Comparison of ENCODE assay signal across 33 cellular contexts in genomic region chr10:130146042-130146441, GRCh38. TPM values are rescaled to one million over a fixed set of nuclear protein-coding genes. Genes with fewer than 3 reads are reported as not detected.
DNase-seq lines count a peak whose midpoint lies in the region; FAIRE-seq and TF ChIP-seq lines count a peak whose summit lies in the region.
"Had no signal": no experiment of that assay in that cellular context is flagged by ENCODE, and none has a peak within 500 bp of the region (broad histone marks: within the 10 kb centered on the region; RNA-seq: fewer than 3 reads in every experiment).

No MANE protein-coding gene starts in this region.

- H3K9me2 ChIP-seq in OCI-LY7 (ENCODE audit: insufficient read depth, low read length) = no peaks in the 10 kb centered on the region

- H3K4me1 ChIP-seq in CD4-positive, alpha-beta memory T cell (ENCODE audit: insufficient read depth, low read length) = peaks cover 25% of the 10 kb centered on the region
- peaks cover 34% of the 10 kb centered on the region for H3K4me1 ChIP-seq in OCI-LY7 (ENCODE audit: insufficient read depth, low read length, poor library complexity, severe bottlenecking)
- H3K4me1 ChIP-seq in endodermal cell (ENCODE audit: control insufficient read depth, insufficient read depth, low read length) = no peaks in the 10 kb centered on the region

- CTCF ChIA-PET in CD4-positive, alpha-beta memory T cell (lab: Charles Lee; ENCODE audit: partially characterized antibody) = no interaction called here
- CTCF ChIA-PET in OCI-LY7 (lab: Charles Lee; ENCODE audit: unreplicated experiment) = no interaction called here

- H3K79me2 ChIP-seq in OCI-LY7 (ENCODE audit: insufficient read depth, low read depth, low read length) = peaks cover 98% of the 10 kb centered on the region

- H3K9me3 Mint-ChIP-seq in CD4-positive, alpha-beta memory T cell = no peaks in the 10 kb centered on the region
- no peaks in the 10 kb centered on the region for H3K9me3 Mint-ChIP-seq in endodermal cell
- H3K9me3 Mint-ChIP-seq: activated CD4-positive, alpha-beta memory T cell treated with anti-CD3 and anti-CD28 coated beads for 36 hours; H9; naive thymus-derived CD8-positive, alpha-beta T cell had no signal

- DNase-seq in CD4-positive, alpha-beta memory T cell = no peak
- DNase-seq in GM12892 (ENCODE audit: insufficient read length) (no peak), OCI-LY7 (ENCODE audit: low spot score) (no peak), endodermal cell (no peak), NOMO-1 (lab: John Stamatoyannopoulos, UW; ENCODE audit: unreplicated experiment in 2 of 2) (no peak), NCI-H1092 treated with DMSO at 0.1 percent for 48 hours (lab: John Stamatoyannopoulos, UW) (no peak), foreskin fibroblast (no peak), anterior cingulate cortex (lab: John Stamatoyannopoulos, UW) (no peak)
- DNase-seq: activated CD4-positive, alpha-beta memory T cell treated with anti-CD3 and anti-CD28 coated beads for 36 hours; activated CD8-positive, alpha-beta memory T cell treated with anti-CD3 and anti-CD28 coated beads, Interleukin-2, amount 50 U/mL, for 48 hours; activated effector memory CD4-positive, alpha-beta T cell treated with Interleukin-2 at 50 U/mL for 16 hours; C1 segment of cervical spinal cord; central memory CD4-positive, alpha-beta T cell; dermis blood vessel endothelial cell; DMS79 treated with DMSO at 0.1 percent for 48 hours; esophagus squamous epithelium; foreskin melanocyte; GF-D8; H9; heart right ventricle; KBM-7; kidney; naive thymus-derived CD8-positive, alpha-beta T cell; NCI-H1417 treated with DMSO at 0.1 percent for 48 hours; NCI-H2029 treated with DMSO at 0.1 percent for 48 hours; NCI-H526 treated with DMSO at 0.1 percent for 48 hours; nucleus accumbens; Peyer's patch; SHP77; stimulated activated CD4-positive, alpha-beta T cell treated with anti-CD3 and anti-CD28 coated beads, Interleukin-4, amount 100 ng/mL, for 24 hours; T-helper 2 cell; trophoblast cell had no signal

- H3K4me1 Mint-ChIP-seq in CD4-positive, alpha-beta memory T cell = peaks cover 30 to 52% (median 41%) of the 10 kb centered on the region in 4 donors
- H3K4me1 Mint-ChIP-seq in endodermal cell = peaks cover 11% of the 10 kb centered on the region

- intact Hi-C loops in CD4-positive, alpha-beta memory T cell (cut with micrococcal nuclease) = no loop called here
- intact Hi-C loops in OCI-LY7 (cut with micrococcal nuclease; ENCODE audit: unreplicated experiment) = no loop called here

- H2AFZ ChIP-seq in OCI-LY7 (ENCODE audit: low read length) = no peak overlapping the region

- FAIRE-seq in GM12892 (lab: Jason Lieb, UNC) = peak; percentile 9
- FAIRE-seq: endometrium, kidney had no signal

- peak overlapping the region in 2 of 8 donors; percentile 4 to 7 for H3K4me3 Mint-ChIP-seq in CD4-positive, alpha-beta memory T cell
- H3K4me3 Mint-ChIP-seq in endodermal cell = no peak overlapping the region
- H3K4me3 Mint-ChIP-seq: activated CD4-positive, alpha-beta memory T cell treated with anti-CD3 and anti-CD28 coated beads for 36 hours; H9 had no signal

- H3K9ac ChIP-seq in endodermal cell (ENCODE audit: extremely low read depth, low read length, poor library complexity, severe bottlenecking) = no peak overlapping the region

- H3K36me3 Mint-ChIP-seq in CD4-positive, alpha-beta memory T cell = peaks cover 31 to 64% of the 10 kb centered on the region in 2 donors
- H3K36me3 Mint-ChIP-seq in endodermal cell (ENCODE audit: low read depth) = peaks cover 56% of the 10 kb centered on the region

- BruUV-seq in OCI-LY7 (replicated peaks; lab: Mats Ljungman, UMichigan) = no TSS peak

- TF ChIP-seq CTCF in OCI-LY7 (conservative IDR thresholded peaks at IDR 0.05; ENCODE audit: low read length) (no peak), endodermal cell (conservative IDR thresholded peaks at IDR 0.05) (no peak), foreskin fibroblast (IDR thresholded peaks at IDR 0.05; ENCODE audit: low read depth, low read length) (no peak)

- H3K27ac Mint-ChIP-seq in CD4-positive, alpha-beta memory T cell = peak overlapping the region in 4 of 7 donors; percentile 40 to 62 (median 55)
- peak overlapping the region; percentile 36 for H3K27ac Mint-ChIP-seq in endodermal cell
- H3K27ac Mint-ChIP-seq: activated CD4-positive, alpha-beta memory T cell treated with anti-CD3 and anti-CD28 coated beads for 36 hours had no signal

- peaks cover 18% of the 10 kb centered on the region; the same call in 1 of the 2 replicates for H4K20me1 ChIP-seq in OCI-LY7 (ENCODE audit: insufficient read depth, low read length)

- WGBS in endodermal cell (ENCODE audit: insufficient coverage in 1 of 2, insufficient read length in 1 of 2), 2 experiments = 90 to 96% methylated on average over 3 to 4 of the region's 4 CpGs

- no peak overlapping the region for H3K27ac ChIP-seq in CD4-positive, alpha-beta memory T cell (ENCODE audit: low read depth, low read length)
- H3K27ac ChIP-seq in OCI-LY7 (ENCODE audit: low read depth, low read length, poor library complexity, severe bottlenecking) (peak overlapping the region; percentile 37), endodermal cell (ENCODE audit: low read depth, low read length) (no peak overlapping the region)
- H3K27ac ChIP-seq: esophagus squamous epithelium, heart right ventricle, Peyer's patch had no signal

- H3K27me3 ChIP-seq in CD4-positive, alpha-beta memory T cell (ENCODE audit: insufficient read depth, low read length) = no peaks in the 10 kb centered on the region
- no peaks in the 10 kb centered on the region for H3K27me3 ChIP-seq in endodermal cell (ENCODE audit: control insufficient read depth, insufficient read depth, low read length, poor library complexity, severe bottlenecking)
- H3K27me3 ChIP-seq: esophagus squamous epithelium, heart right ventricle, Peyer's patch had no signal

- no peaks in the 10 kb centered on the region for H3K9me3 ChIP-seq in CD4-positive, alpha-beta memory T cell (ENCODE audit: control insufficient read depth in 1 of 2, low read length in 2 of 2)
- H3K9me3 ChIP-seq in OCI-LY7 (ENCODE audit: low read length) (no peaks in the 10 kb centered on the region), endodermal cell (ENCODE audit: control insufficient read depth, low read length) (no peaks in the 10 kb centered on the region)
- H3K9me3 ChIP-seq: esophagus squamous epithelium, heart right ventricle, Peyer's patch had no signal

- no peak for TF ChIP-seq POLR2A in GM12892 (IDR thresholded peaks at IDR 0.05; ENCODE audit: low read depth, low read length)

- H3K4me3 ChIP-seq in CD4-positive, alpha-beta memory T cell (ENCODE audit: low read length in 2 of 2) = no peak overlapping the region
- peak overlapping the region; percentile 24 for H3K4me3 ChIP-seq in OCI-LY7 (ENCODE audit: low read depth, low read length, poor library complexity, severe bottlenecking)
- no peak overlapping the region for H3K4me3 ChIP-seq in endodermal cell (ENCODE audit: low read length)
- H3K4me3 ChIP-seq in foreskin fibroblast (ENCODE audit: low read depth in 1 of 2, low read length in 2 of 2) = no peak overlapping the region
- H3K4me3 ChIP-seq: esophagus squamous epithelium, heart right ventricle, Peyer's patch had no signal

- H3K27me3 Mint-ChIP-seq in CD4-positive, alpha-beta memory T cell = no peaks in the 10 kb centered on the region
- no peaks in the 10 kb centered on the region for H3K27me3 Mint-ChIP-seq in endodermal cell (ENCODE audit: insufficient read depth)
- H3K27me3 Mint-ChIP-seq: activated CD4-positive, alpha-beta memory T cell treated with anti-CD3 and anti-CD28 coated beads for 36 hours; naive thymus-derived CD8-positive, alpha-beta T cell had no signal

- POLR2A ChIA-PET in CD4-positive, alpha-beta memory T cell (lab: Charles Lee; ENCODE audit: partially characterized antibody) = no interaction called here
- POLR2A ChIA-PET in OCI-LY7 (lab: Charles Lee) = interaction anchor here (1.0 kb wide), 1 partner anchor 36 kb away, joined by 3 read pairs; the partner anchor contains the start of gene C10orf143

- H3K36me3 ChIP-seq in CD4-positive, alpha-beta memory T cell (ENCODE audit: insufficient read depth, low read length) = peaks cover 16% of the 10 kb centered on the region
- H3K36me3 ChIP-seq in OCI-LY7 (ENCODE audit: insufficient read depth, low read length) = peaks cover 82% of the 10 kb centered on the region
- peaks cover 76% of the 10 kb centered on the region for H3K36me3 ChIP-seq in endodermal cell (ENCODE audit: control insufficient read depth, insufficient read depth, low read length)

- peak overlapping the region; percentile 58 for H3K4me2 ChIP-seq in OCI-LY7 (ENCODE audit: low read length)

RNA-seq across cellular contexts. Expression of gene GLRX3, which starts 9.9 kb away (rescaled TPM):
- total RNA-seq in CD4-positive, alpha-beta memory T cell = 10 to 100 TPM; 39.3 to 41.8 TPM
- 100 to 1,000 TPM in 1 of 2 donors, 10 to 100 TPM in 1; 77.9 to 116 TPM for polyA plus RNA-seq in CD4-positive, alpha-beta memory T cell
- 131 TPM for polyA plus RNA-seq in GM12892 (2012; ENCODE audit: missing spikeins)
- total RNA-seq in OCI-LY7 (2014; rRNA removed; shearing (Covaris generic)) = 60.4 and 83.2 TPM in 2 replicates
- total RNA-seq in OCI-LY7 (2022) (110 and 117 TPM in 2 replicates), endodermal cell (100 to 1,000 TPM; 119 to 123 TPM)
- polyA plus RNA-seq in endodermal cell (2013, experiment 1 of 2) = 117 TPM
- 109 TPM for polyA plus RNA-seq in endodermal cell (2013, experiment 2 of 2)

RNA-seq across cellular contexts. Expression of gene C10orf143, which starts 35.4 kb away (rescaled TPM):
- total RNA-seq in CD4-positive, alpha-beta memory T cell = 1 to 10 TPM; 9.2 TPM
- 10 to 100 TPM; 18.7 to 33.9 TPM for polyA plus RNA-seq in CD4-positive, alpha-beta memory T cell
- 2.3 TPM for polyA plus RNA-seq in GM12892 (2012; ENCODE audit: missing spikeins)
- total RNA-seq in OCI-LY7 (2014; rRNA removed; shearing (Covaris generic)) = 0.64 and 0.88 TPM in 2 replicates
- 6.1 and 6.4 TPM in 2 replicates for total RNA-seq in OCI-LY7 (2022)
- 1 to 10 TPM; 1.5 to 1.9 TPM for total RNA-seq in endodermal cell
- polyA plus RNA-seq in endodermal cell (2013, experiment 1 of 2) = 1.3 TPM
- polyA plus RNA-seq in endodermal cell (2013, experiment 2 of 2) = 0.70 TPM
